In the genomic region with DNA sequence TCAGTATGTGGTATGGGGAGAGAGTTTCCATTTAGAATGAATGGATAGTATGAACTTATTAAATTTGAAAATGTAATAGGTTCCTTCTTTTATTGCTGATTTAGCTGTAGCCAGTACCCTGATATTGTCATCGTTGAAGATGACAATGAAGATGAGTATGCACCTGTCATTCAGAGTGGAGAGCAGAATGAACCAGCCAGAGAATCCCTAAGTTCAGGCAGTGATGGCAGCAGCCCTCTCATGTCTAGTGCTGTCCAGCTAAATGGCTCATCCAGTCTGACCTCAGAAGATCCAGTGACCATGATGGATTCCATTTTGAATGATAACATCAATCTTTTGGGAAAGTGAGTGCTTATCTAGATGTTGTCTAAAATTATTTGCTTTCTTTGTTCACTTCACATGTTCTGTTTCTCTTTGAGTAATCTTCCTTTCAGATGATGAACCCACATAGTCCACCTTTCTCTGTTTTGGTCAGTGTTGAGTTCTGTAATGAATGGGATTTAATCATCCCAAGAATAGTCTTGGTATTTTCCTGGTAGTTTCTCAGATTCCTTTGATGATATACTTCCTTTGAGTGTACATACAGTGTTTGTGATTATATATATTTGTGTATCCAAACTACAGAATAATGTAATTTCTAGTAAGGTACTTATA, we compare ENCODE assay signal across 1 cellular context.
TF ChIP-seq lines count a peak whose summit lies in the region.

No MANE protein-coding gene starts in this region.

TF ChIP-seq in GM12878, 131 proteins besides CTCF, POLR2A, EP300 and RAD21:
- TF ChIP-seq CREM (IDR thresholded peaks at IDR 0.05; ENCODE audit: low read depth): peak; percentile 84
- peak; percentile 71 for TF ChIP-seq GABPA (IDR thresholded peaks at IDR 0.05; ENCODE audit: low read depth)
- TF ChIP-seq, protein P1, sequence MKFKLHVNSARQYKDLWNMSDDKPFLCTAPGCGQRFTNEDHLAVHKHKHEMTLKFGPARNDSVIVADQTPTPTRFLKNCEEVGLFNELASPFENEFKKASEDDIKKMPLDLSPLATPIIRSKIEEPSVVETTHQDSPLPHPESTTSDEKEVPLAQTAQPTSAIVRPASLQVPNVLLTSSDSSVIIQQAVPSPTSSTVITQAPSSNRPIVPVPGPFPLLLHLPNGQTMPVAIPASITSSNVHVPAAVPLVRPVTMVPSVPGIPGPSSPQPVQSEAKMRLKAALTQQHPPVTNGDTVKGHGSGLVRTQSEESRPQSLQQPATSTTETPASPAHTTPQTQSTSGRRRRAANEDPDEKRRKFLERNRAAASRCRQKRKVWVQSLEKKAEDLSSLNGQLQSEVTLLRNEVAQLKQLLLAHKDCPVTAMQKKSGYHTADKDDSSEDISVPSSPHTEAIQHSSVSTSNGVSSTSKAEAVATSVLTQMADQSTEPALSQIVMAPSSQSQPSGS (IDR thresholded peaks at IDR 0.05; ENCODE audit: low read length): peak; percentile 95
- TF ChIP-seq, protein P2, sequence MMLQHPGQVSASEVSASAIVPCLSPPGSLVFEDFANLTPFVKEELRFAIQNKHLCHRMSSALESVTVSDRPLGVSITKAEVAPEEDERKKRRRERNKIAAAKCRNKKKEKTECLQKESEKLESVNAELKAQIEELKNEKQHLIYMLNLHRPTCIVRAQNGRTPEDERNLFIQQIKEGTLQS (IDR thresholded peaks at IDR 0.05; ENCODE audit: borderline replicate concordance, extremely low read depth, low read depth, low read length): no peak
- peak; percentile 72 for TF ChIP-seq ZNF24 (IDR thresholded peaks at IDR 0.05)
- no peak for TF ChIP-seq SUZ12 (IDR thresholded peaks at IDR 0.05; ENCODE audit: unreplicated experiment)
- no peak for TF ChIP-seq NR2C2 (IDR thresholded peaks at IDR 0.05; ENCODE audit: borderline replicate concordance, control insufficient read depth, insufficient read length, low read depth)
- TF ChIP-seq MEF2A (IDR thresholded peaks at IDR 0.05; ENCODE audit: insufficient read depth, low read depth, low read length): peak; percentile 62; the same call in 1 of the 2 replicates
- TF ChIP-seq TCF3 (IDR thresholded peaks at IDR 0.05; ENCODE audit: borderline replicate concordance, insufficient read depth, low read depth, low read length): no peak
- no peak for TF ChIP-seq RAD51 (IDR thresholded peaks at IDR 0.05)
- peak; percentile 43; the same call in 1 of the 2 replicates for TF ChIP-seq ZNF217 (IDR thresholded peaks at IDR 0.05)
- TF ChIP-seq BACH1 (IDR thresholded peaks at IDR 0.05; ENCODE audit: borderline replicate concordance): peak; percentile 38; the same call in 1 of the 2 replicates
- TF ChIP-seq JUNB (IDR thresholded peaks at IDR 0.05): peak; percentile 99
- no peak for TF ChIP-seq STAT1 (conservative IDR thresholded peaks at IDR 0.05)
- TF ChIP-seq, protein P3, sequence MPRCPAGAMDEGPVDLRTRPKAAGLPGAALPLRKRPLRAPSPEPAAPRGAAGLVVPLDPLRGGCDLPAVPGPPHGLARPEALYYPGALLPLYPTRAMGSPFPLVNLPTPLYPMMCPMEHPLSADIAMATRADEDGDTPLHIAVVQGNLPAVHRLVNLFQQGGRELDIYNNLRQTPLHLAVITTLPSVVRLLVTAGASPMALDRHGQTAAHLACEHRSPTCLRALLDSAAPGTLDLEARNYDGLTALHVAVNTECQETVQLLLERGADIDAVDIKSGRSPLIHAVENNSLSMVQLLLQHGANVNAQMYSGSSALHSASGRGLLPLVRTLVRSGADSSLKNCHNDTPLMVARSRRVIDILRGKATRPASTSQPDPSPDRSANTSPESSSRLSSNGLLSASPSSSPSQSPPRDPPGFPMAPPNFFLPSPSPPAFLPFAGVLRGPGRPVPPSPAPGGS (IDR thresholded peaks at IDR 0.05; ENCODE audit: borderline replicate concordance, insufficient read depth, low read depth, low read length, poor library complexity, severe bottlenecking): peak; percentile 72
- TF ChIP-seq SRF (IDR thresholded peaks at IDR 0.05; ENCODE audit: low read depth in 2 of 2, low read length in 2 of 2): peak in 1 of 2 experiments; percentile 63; a peak in 1 of 4 replicates
- peak; percentile 84 to 85 for TF ChIP-seq IKZF2 (IDR thresholded peaks at IDR 0.05)
- TF ChIP-seq, protein P4, sequence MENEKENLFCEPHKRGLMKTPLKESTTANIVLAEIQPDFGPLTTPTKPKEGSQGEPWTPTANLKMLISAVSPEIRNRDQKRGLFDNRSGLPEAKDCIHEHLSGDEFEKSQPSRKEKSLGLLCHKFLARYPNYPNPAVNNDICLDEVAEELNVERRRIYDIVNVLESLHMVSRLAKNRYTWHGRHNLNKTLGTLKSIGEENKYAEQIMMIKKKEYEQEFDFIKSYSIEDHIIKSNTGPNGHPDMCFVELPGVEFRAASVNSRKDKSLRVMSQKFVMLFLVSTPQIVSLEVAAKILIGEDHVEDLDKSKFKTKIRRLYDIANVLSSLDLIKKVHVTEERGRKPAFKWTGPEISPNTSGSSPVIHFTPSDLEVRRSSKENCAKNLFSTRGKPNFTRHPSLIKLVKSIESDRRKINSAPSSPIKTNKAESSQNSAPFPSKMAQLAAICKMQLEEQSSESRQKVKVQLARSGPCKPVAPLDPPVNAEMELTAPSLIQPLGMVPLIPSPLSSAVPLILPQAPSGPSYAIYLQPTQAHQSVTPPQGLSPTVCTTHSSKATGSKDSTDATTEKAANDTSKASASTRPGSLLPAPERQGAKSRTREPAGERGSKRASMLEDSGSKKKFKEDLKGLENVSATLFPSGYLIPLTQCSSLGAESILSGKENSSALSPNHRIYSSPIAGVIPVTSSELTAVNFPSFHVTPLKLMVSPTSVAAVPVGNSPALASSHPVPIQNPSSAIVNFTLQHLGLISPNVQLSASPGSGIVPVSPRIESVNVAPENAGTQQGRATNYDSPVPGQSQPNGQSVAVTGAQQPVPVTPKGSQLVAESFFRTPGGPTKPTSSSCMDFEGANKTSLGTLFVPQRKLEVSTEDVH (IDR thresholded peaks at IDR 0.05; ENCODE audit: low read depth, partially characterized antibody): no peak
- TF ChIP-seq BMI1 (IDR thresholded peaks at IDR 0.05; ENCODE audit: borderline replicate concordance): peak; percentile 74; the same call in 1 of the 2 replicates
- peak in 1 of 2 experiments; percentile 34; a peak in 1 of 4 replicates for TF ChIP-seq CEBPB (IDR thresholded peaks at IDR 0.05; ENCODE audit: borderline replicate concordance in 1 of 2, low read depth in 2 of 2, low read length in 2 of 2)
- no peak for TF ChIP-seq SIX5 (IDR thresholded peaks at IDR 0.05; ENCODE audit: low read depth, low read length, severe bottlenecking)
- TF ChIP-seq IRF4 (IDR thresholded peaks at IDR 0.05; ENCODE audit: low read depth, low read length): peak; percentile 93; the same call in 1 of the 2 replicates
- peak; percentile 56; the same call in 1 of the 2 replicates for TF ChIP-seq MTA2 (IDR thresholded peaks at IDR 0.05; ENCODE audit: low read depth)
- TF ChIP-seq IKZF1 (conservative IDR thresholded peaks at IDR 0.05): peak; percentile 55
- TF ChIP-seq FOS (IDR thresholded peaks at IDR 0.05; ENCODE audit: borderline replicate concordance, extremely low read depth, insufficient read length): no peak
- peak; percentile 99 for TF ChIP-seq NFIC (IDR thresholded peaks at IDR 0.05; ENCODE audit: low read depth, low read length)
- no peak for TF ChIP-seq ZNF622 (IDR thresholded peaks at IDR 0.05)
- TF ChIP-seq FOXM1 (IDR thresholded peaks at IDR 0.05; ENCODE audit: low read depth, low read length): peak; percentile 95
- TF ChIP-seq STAT3 (IDR thresholded peaks at IDR 0.05; ENCODE audit: low read depth, low read length): no peak
- TF ChIP-seq RUNX3 (IDR thresholded peaks at IDR 0.05; ENCODE audit: low read length): peak; percentile 97
- TF ChIP-seq FOXK2 (IDR thresholded peaks at IDR 0.05): no peak
- TF ChIP-seq, protein P5, sequence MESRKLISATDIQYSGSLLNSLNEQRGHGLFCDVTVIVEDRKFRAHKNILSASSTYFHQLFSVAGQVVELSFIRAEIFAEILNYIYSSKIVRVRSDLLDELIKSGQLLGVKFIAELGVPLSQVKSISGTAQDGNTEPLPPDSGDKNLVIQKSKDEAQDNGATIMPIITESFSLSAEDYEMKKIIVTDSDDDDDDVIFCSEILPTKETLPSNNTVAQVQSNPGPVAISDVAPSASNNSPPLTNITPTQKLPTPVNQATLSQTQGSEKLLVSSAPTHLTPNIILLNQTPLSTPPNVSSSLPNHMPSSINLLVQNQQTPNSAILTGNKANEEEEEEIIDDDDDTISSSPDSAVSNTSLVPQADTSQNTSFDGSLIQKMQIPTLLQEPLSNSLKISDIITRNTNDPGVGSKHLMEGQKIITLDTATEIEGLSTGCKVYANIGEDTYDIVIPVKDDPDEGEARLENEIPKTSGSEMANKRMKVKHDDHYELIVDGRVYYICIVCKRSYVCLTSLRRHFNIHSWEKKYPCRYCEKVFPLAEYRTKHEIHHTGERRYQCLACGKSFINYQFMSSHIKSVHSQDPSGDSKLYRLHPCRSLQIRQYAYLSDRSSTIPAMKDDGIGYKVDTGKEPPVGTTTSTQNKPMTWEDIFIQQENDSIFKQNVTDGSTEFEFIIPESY (IDR thresholded peaks at IDR 0.05): no peak
- no peak for TF ChIP-seq NR2C1 (IDR thresholded peaks at IDR 0.05)
- no peak for TF ChIP-seq NRF1 (conservative IDR thresholded peaks at IDR 0.05; ENCODE audit: low read depth, low read length)
- no peak for TF ChIP-seq CHD4 (IDR thresholded peaks at IDR 0.05)
- TF ChIP-seq, protein P6, sequence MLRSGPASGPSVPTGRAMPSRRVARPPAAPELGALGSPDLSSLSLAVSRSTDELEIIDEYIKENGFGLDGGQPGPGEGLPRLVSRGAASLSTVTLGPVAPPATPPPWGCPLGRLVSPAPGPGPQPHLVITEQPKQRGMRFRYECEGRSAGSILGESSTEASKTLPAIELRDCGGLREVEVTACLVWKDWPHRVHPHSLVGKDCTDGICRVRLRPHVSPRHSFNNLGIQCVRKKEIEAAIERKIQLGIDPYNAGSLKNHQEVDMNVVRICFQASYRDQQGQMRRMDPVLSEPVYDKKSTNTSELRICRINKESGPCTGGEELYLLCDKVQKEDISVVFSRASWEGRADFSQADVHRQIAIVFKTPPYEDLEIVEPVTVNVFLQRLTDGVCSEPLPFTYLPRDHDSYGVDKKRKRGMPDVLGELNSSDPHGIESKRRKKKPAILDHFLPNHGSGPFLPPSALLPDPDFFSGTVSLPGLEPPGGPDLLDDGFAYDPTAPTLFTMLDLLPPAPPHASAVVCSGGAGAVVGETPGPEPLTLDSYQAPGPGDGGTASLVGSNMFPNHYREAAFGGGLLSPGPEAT (IDR thresholded peaks at IDR 0.05; ENCODE audit: low read depth): peak; percentile 61; the same call in 1 of the 2 replicates
- TF ChIP-seq BCL11A (IDR thresholded peaks at IDR 0.05; ENCODE audit: low read depth, low read length): peak; percentile 90; the same call in 1 of the 2 replicates
- TF ChIP-seq TCF7 (IDR thresholded peaks at IDR 0.05; ENCODE audit: borderline replicate concordance): peak; percentile 88
- no peak for TF ChIP-seq SUPT20H (IDR thresholded peaks at IDR 0.05; ENCODE audit: borderline replicate concordance, control insufficient read depth, low read depth, low read length)
- TF ChIP-seq, protein P7, sequence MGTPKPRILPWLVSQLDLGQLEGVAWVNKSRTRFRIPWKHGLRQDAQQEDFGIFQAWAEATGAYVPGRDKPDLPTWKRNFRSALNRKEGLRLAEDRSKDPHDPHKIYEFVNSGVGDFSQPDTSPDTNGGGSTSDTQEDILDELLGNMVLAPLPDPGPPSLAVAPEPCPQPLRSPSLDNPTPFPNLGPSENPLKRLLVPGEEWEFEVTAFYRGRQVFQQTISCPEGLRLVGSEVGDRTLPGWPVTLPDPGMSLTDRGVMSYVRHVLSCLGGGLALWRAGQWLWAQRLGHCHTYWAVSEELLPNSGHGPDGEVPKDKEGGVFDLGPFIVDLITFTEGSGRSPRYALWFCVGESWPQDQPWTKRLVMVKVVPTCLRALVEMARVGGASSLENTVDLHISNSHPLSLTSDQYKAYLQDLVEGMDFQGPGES (IDR thresholded peaks at IDR 0.05): no peak
- TF ChIP-seq SIN3A (IDR thresholded peaks at IDR 0.05; ENCODE audit: low read depth, low read length): no peak
- peak; percentile 57; the same call in 1 of the 2 replicates for TF ChIP-seq EED (IDR thresholded peaks at IDR 0.05; ENCODE audit: low read depth)
- peak; percentile 73; the same call in 1 of the 2 replicates for TF ChIP-seq ZBED1 (IDR thresholded peaks at IDR 0.05; ENCODE audit: borderline replicate concordance)
- peak in 1 of 2 experiments; percentile 86; a peak in 2 of 4 replicates for TF ChIP-seq ETV6 (conservative IDR thresholded peaks at IDR 0.05 in 1 of 2, IDR thresholded peaks at IDR 0.05 in 1 of 2; ENCODE audit: borderline replicate concordance in 1 of 2, low read depth in 1 of 2)
- TF ChIP-seq MTA3 (IDR thresholded peaks at IDR 0.05; ENCODE audit: borderline replicate concordance, low read length): peak; percentile 86
- TF ChIP-seq DPF2 (IDR thresholded peaks at IDR 0.05): peak; percentile 86
- no peak for TF ChIP-seq SMARCA5 (IDR thresholded peaks at IDR 0.05)
TF ChIP-seq in GM12878: peak in this region for 27.
